ENCODE assay signal across 2 cellular contexts in genomic region chr1:153386500-153386901, GRCh38.
A peak's percentile ranks its signal among the peaks of the same experiment; 100 is the strongest.
TF ChIP-seq lines count a peak whose summit lies in the region.

No MANE protein-coding gene starts in this region.

TF ChIP-seq in liver, 16 proteins besides CTCF, POLR2A, EP300 and RAD21:
- TF ChIP-seq EGR1 (IDR thresholded peaks at IDR 0.05; ENCODE audit: low read depth in 2 of 2) (no peak), FOXA1 (IDR thresholded peaks at IDR 0.05) (no peak), YY1 (IDR thresholded peaks at IDR 0.05) (peak; percentile 22), MAX (IDR thresholded peaks at IDR 0.05) (peak; percentile 44)

TF ChIP-seq in HepG2, 621 proteins besides CTCF, POLR2A, EP300 and RAD21:
- no peak for TF ChIP-seq ATM (IDR thresholded peaks at IDR 0.05; ENCODE audit: borderline replicate concordance)
- TF ChIP-seq ZNF800 (CRISPR knock-in tag; IDR thresholded peaks at IDR 0.05) = no peak
- TF ChIP-seq POGK (CRISPR knock-in tag; conservative IDR thresholded peaks at IDR 0.05) = no peak
- TF ChIP-seq CREM (IDR thresholded peaks at IDR 0.05) = no peak
- no peak for TF ChIP-seq CREM (CRISPR knock-in tag; IDR thresholded peaks at IDR 0.05)
- TF ChIP-seq ZC3H13 (CRISPR knock-in tag; IDR thresholded peaks at IDR 0.05) = no peak
- no peak for TF ChIP-seq RFX5 (IDR thresholded peaks at IDR 0.05; ENCODE audit: low read depth, low read length)
- no peak for TF ChIP-seq GZF1 (CRISPR knock-in tag; IDR thresholded peaks at IDR 0.05)
- TF ChIP-seq DZIP1 (CRISPR knock-in tag; IDR thresholded peaks at IDR 0.05) = no peak
- no peak for TF ChIP-seq ARNT2 (CRISPR knock-in tag; IDR thresholded peaks at IDR 0.05; ENCODE audit: low read depth)
- TF ChIP-seq KMT2B (CRISPR knock-in tag; IDR thresholded peaks at IDR 0.05) = no peak
- no peak for TF ChIP-seq ZFY (CRISPR knock-in tag; IDR thresholded peaks at IDR 0.05)
- TF ChIP-seq MEF2D (CRISPR knock-in tag; IDR thresholded peaks at IDR 0.05) = no peak
- TF ChIP-seq KLF15 (CRISPR knock-in tag; IDR thresholded peaks at IDR 0.05; ENCODE audit: borderline replicate concordance) = no peak
- TF ChIP-seq BCLAF1 (IDR thresholded peaks at IDR 0.05) = no peak
- TF ChIP-seq XRCC5 (optimal IDR thresholded peaks at IDR 0.05; ENCODE audit: low read length) = no peak
